4 cellular contexts compared by ENCODE assay signal in the genomic region with DNA sequence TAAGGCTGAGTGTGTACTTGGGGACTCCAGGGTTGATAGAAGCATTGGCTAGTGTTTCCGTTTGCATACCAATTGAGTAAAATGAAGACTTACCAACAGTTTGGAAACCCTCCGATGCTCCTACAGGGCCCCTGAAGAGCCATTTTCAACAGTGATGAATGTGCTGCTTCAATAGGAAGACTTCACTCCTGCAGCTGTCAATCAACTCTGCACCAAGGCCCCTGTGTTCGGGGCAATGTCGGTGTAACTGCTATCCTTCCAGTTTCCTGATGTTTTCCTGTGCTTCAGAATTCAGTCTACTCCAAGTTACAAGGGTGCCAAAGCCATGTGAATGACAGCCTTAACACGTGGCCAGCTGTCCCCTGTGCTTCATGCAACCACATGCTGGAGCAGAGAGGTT.
A peak's percentile ranks its signal among the peaks of the same experiment; 100 is the strongest.
TF ChIP-seq lines count a peak whose summit lies in the region.

No MANE protein-coding gene starts in this region.

TF ChIP-seq in HepG2, 621 proteins besides CTCF, POLR2A, EP300 and RAD21:
- TF ChIP-seq MNT (IDR thresholded peaks at IDR 0.05) = peak; percentile 88
- TF ChIP-seq SRSF9 (IDR thresholded peaks at IDR 0.05; ENCODE audit: borderline replicate concordance, insufficient read depth, low read depth, low read length, poor library complexity, severe bottlenecking) = no peak

TF ChIP-seq in HEK293T, 16 proteins besides CTCF, POLR2A, EP300 and RAD21:
- TF ChIP-seq PKNOX1 (IDR thresholded peaks at IDR 0.05) = peak; percentile 66
- no peak for TF ChIP-seq FOXM1 (IDR thresholded peaks at IDR 0.05; ENCODE audit: borderline replicate concordance)
TF ChIP-seq in HEK293T: peak in this region for 1.

TF ChIP-seq in K562, 482 proteins besides CTCF, POLR2A, EP300 and RAD21:
- TF ChIP-seq PKNOX1 (IDR thresholded peaks at IDR 0.05) (peak; percentile 70), YBX1 (IDR thresholded peaks at IDR 0.05) (no peak)

TF ChIP-seq in SK-N-SH treated with all-trans-retinoic acid at 6 μM for 48 hours, 23 proteins besides CTCF, POLR2A, EP300 and RAD21:
- TF ChIP-seq ZFP3 (CRISPR knock-in tag; IDR thresholded peaks at IDR 0.05) = no peak
- TF ChIP-seq CSRNP3 (CRISPR knock-in tag; IDR thresholded peaks at IDR 0.05) = no peak
- no peak for TF ChIP-seq ARNTL (CRISPR knock-in tag; IDR thresholded peaks at IDR 0.05; ENCODE audit: borderline replicate concordance, low read depth)
- TF ChIP-seq, protein P1, sequence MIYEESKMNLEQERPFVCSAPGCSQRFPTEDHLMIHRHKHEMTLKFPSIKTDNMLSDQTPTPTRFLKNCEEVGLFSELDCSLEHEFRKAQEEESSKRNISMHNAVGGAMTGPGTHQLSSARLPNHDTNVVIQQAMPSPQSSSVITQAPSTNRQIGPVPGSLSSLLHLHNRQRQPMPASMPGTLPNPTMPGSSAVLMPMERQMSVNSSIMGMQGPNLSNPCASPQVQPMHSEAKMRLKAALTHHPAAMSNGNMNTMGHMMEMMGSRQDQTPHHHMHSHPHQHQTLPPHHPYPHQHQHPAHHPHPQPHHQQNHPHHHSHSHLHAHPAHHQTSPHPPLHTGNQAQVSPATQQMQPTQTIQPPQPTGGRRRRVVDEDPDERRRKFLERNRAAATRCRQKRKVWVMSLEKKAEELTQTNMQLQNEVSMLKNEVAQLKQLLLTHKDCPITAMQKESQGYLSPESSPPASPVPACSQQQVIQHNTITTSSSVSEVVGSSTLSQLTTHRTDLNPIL (CRISPR knock-in tag; IDR thresholded peaks at IDR 0.05; ENCODE audit: low read depth) = no peak
- TF ChIP-seq GLIS3 (CRISPR knock-in tag; IDR thresholded peaks at IDR 0.05) = no peak
- no peak for TF ChIP-seq ZNF70 (CRISPR knock-in tag; IDR thresholded peaks at IDR 0.05)
- TF ChIP-seq SNAI2 (CRISPR knock-in tag; IDR thresholded peaks at IDR 0.05) = no peak
- no peak for TF ChIP-seq TCF4 (CRISPR knock-in tag; IDR thresholded peaks at IDR 0.05; ENCODE audit: borderline replicate concordance)
- TF ChIP-seq ZNF8 (CRISPR knock-in tag; IDR thresholded peaks at IDR 0.05) = no peak
- TF ChIP-seq BACH2 (CRISPR knock-in tag; IDR thresholded peaks at IDR 0.05; ENCODE audit: borderline replicate concordance) = no peak
- no peak for TF ChIP-seq POU6F1 (CRISPR knock-in tag; IDR thresholded peaks at IDR 0.05; ENCODE audit: borderline replicate concordance, low read depth)
- no peak for TF ChIP-seq TOX (CRISPR knock-in tag; IDR thresholded peaks at IDR 0.05; ENCODE audit: borderline replicate concordance)
- no peak for TF ChIP-seq CSDC2 (CRISPR knock-in tag; IDR thresholded peaks at IDR 0.05)
